ENCODE assay signal across 19 cellular contexts in genomic region chr13:48840366-48840765, GRCh38.
A peak's percentile ranks its signal among the peaks of the same experiment; 100 is the strongest.
DNase-seq lines count a peak whose midpoint lies in the region; ATAC-seq and TF ChIP-seq lines count a peak whose summit lies in the region.
"Had no signal": no experiment of that assay in that cellular context is flagged by ENCODE, and none has a peak within 500 bp of the region (broad histone marks: within the 10 kb centered on the region; RNA-seq: fewer than 3 reads in every experiment).

No MANE protein-coding gene starts in this region.

- ATAC-seq in HG03432 (IDR thresholded peaks at IDR 0.05; ENCODE audit: unreplicated experiment): no peak
- ATAC-seq in stimulated activated naive B cell treated with anti-CD40 and anti-IgM and Interleukin-4, amounts not matched to agents 10 μg/mL and 1 μg/mL and 100 μg/mL, for 72 hours (replicated peaks): no peak
- ATAC-seq: CD8-positive, alpha-beta T cell; GM12878 had no signal

- WGBS in esophagus muscularis mucosa: 94% methylated on average over 1 of the region's 1 CpG

- peak overlapping the region; percentile 2 for H3K27ac ChIP-seq in HUES48 (ENCODE audit: low read depth, low read length)
- H3K27ac ChIP-seq in esophagus muscularis mucosa (replicated peaks in 1 of 4): no peak overlapping the region
- H3K27ac ChIP-seq in neural progenitor cell: no peak overlapping the region
- no peak overlapping the region for H3K27ac ChIP-seq in colonic mucosa
- H3K27ac ChIP-seq: BLaER1, C4-2B had no signal

- peaks cover 24% of the 10 kb centered on the region for H3K4me1 ChIP-seq in HUES48 (ENCODE audit: control insufficient read depth, insufficient read depth, low read length)
- no peaks in the 10 kb centered on the region for H3K4me1 ChIP-seq in esophagus muscularis mucosa
- H3K4me1 ChIP-seq in neural progenitor cell: peaks cover 3% of the 10 kb centered on the region
- no peaks in the 10 kb centered on the region for H3K4me1 ChIP-seq in colonic mucosa
- H3K4me1 ChIP-seq: BLaER1, Caco-2 had no signal

- peak overlapping the region; percentile 87 for H2AFZ ChIP-seq in neural progenitor cell (replicated peaks)

- TF ChIP-seq CTCF in esophagus muscularis mucosa (IDR thresholded peaks at IDR 0.05) (no peak), neural progenitor cell (IDR thresholded peaks at IDR 0.05) (no peak), colonic mucosa (IDR thresholded peaks at IDR 0.05) (no peak)

- peaks cover 3% of the 10 kb centered on the region for H3K9me3 Mint-ChIP-seq in neural progenitor cell
- H3K9me3 Mint-ChIP-seq in stimulated activated naive B cell treated with anti-CD40 and anti-IgM and Interleukin-4, amounts not matched to agents 10 μg/mL and 1 μg/mL and 100 μg/mL, for 72 hours: peaks cover 0 to 3% of the 10 kb centered on the region in 2 donors
- H3K9me3 Mint-ChIP-seq: CD8-positive, alpha-beta T cell had no signal

- H3K36me3 ChIP-seq in HUES48 (ENCODE audit: control insufficient read depth, insufficient read depth, low read length) (no peaks in the 10 kb centered on the region), esophagus muscularis mucosa (no peaks in the 10 kb centered on the region), neural progenitor cell (no peaks in the 10 kb centered on the region), colonic mucosa (no peaks in the 10 kb centered on the region)
- H3K36me3 ChIP-seq: BLaER1 had no signal

- no peak overlapping the region for H3K4me3 ChIP-seq in HUES48 (ENCODE audit: low read depth, low read length)
- no peak overlapping the region for H3K4me3 ChIP-seq in esophagus muscularis mucosa
- H3K4me3 ChIP-seq in neural progenitor cell: no peak overlapping the region
- H3K4me3 ChIP-seq in colonic mucosa: no peak overlapping the region
- H3K4me3 ChIP-seq: BLaER1, GM12878 had no signal

- no peaks in the 10 kb centered on the region for H3F3A ChIP-seq in neural progenitor cell (ENCODE audit: low read depth)

- no peaks in the 10 kb centered on the region for H3K27me3 ChIP-seq in HUES48 (ENCODE audit: control insufficient read depth, insufficient read depth, low read length)
- H3K27me3 ChIP-seq in esophagus muscularis mucosa: no peaks in the 10 kb centered on the region
- H3K27me3 ChIP-seq in neural progenitor cell: no peaks in the 10 kb centered on the region
- H3K27me3 ChIP-seq in colonic mucosa: no peaks in the 10 kb centered on the region
- H3K27me3 ChIP-seq: BLaER1 had no signal

- no peaks in the 10 kb centered on the region for H3K36me3 Mint-ChIP-seq in neural progenitor cell
- no peaks in the 10 kb centered on the region for H3K36me3 Mint-ChIP-seq in stimulated activated naive B cell treated with anti-CD40 and anti-IgM and Interleukin-4, amounts not matched to agents 10 μg/mL and 1 μg/mL and 100 μg/mL, for 72 hours
- H3K36me3 Mint-ChIP-seq: CD4-positive, CD25-positive, alpha-beta regulatory T cell; CD8-positive, alpha-beta T cell had no signal

- no peak for TF ChIP-seq EP300 in esophagus muscularis mucosa (IDR thresholded peaks at IDR 0.05)

- H3K4me3 Mint-ChIP-seq in neural progenitor cell: no peak overlapping the region
- H3K4me3 Mint-ChIP-seq in stimulated activated naive B cell treated with anti-CD40 and anti-IgM and Interleukin-4, amounts not matched to agents 10 μg/mL and 1 μg/mL and 100 μg/mL, for 72 hours: no peak overlapping the region
- H3K4me3 Mint-ChIP-seq: B cell; CD4-positive, CD25-positive, alpha-beta regulatory T cell; CD8-positive, alpha-beta T cell had no signal

- H3K4me1 Mint-ChIP-seq in neural progenitor cell: peaks cover 20% of the 10 kb centered on the region
- no peaks in the 10 kb centered on the region for H3K4me1 Mint-ChIP-seq in stimulated activated naive B cell treated with anti-CD40 and anti-IgM and Interleukin-4, amounts not matched to agents 10 μg/mL and 1 μg/mL and 100 μg/mL, for 72 hours
- H3K4me1 Mint-ChIP-seq: B cell; CD4-positive, CD25-positive, alpha-beta regulatory T cell had no signal

- H3K9me3 ChIP-seq in HUES48 (ENCODE audit: control insufficient read depth, insufficient read depth, low read length) (no peaks in the 10 kb centered on the region), esophagus muscularis mucosa (peaks cover 0 to 6% (median under 1%) of the 10 kb centered on the region in 4 donors), neural progenitor cell (ENCODE audit: low read depth) (no peaks in the 10 kb centered on the region), colonic mucosa (no peaks in the 10 kb centered on the region)
- H3K9me3 ChIP-seq: BLaER1, Caco-2 had no signal

- intact Hi-C loops in esophagus muscularis mucosa (cut with DNase I): no loop called here
- intact Hi-C loops in colonic mucosa (cut with DNase I): no loop called here

- TF ChIP-seq POLR2A in esophagus muscularis mucosa (IDR thresholded peaks at IDR 0.05; ENCODE audit: low read depth): no peak

- H3K27ac Mint-ChIP-seq in neural progenitor cell: no peak overlapping the region
- H3K27ac Mint-ChIP-seq in stimulated activated naive B cell treated with anti-CD40 and anti-IgM and Interleukin-4, amounts not matched to agents 10 μg/mL and 1 μg/mL and 100 μg/mL, for 72 hours: no peak overlapping the region
- H3K27ac Mint-ChIP-seq: B cell; CD4-positive, CD25-positive, alpha-beta regulatory T cell; CD8-positive, alpha-beta T cell had no signal

- no peaks in the 10 kb centered on the region for H3K79me2 ChIP-seq in neural progenitor cell (ENCODE audit: low read depth)

- H3K27me3 Mint-ChIP-seq in neural progenitor cell (ENCODE audit: insufficient read depth, low read depth): peaks cover 3% of the 10 kb centered on the region
- H3K27me3 Mint-ChIP-seq in stimulated activated naive B cell treated with anti-CD40 and anti-IgM and Interleukin-4, amounts not matched to agents 10 μg/mL and 1 μg/mL and 100 μg/mL, for 72 hours: peaks cover 0 to 3% of the 10 kb centered on the region in 2 donors

- DNase-seq in esophagus muscularis mucosa (ENCODE audit: extremely low spot score): peak; percentile 42
- no peak for DNase-seq in neural progenitor cell (ENCODE audit: low spot score)
- DNase-seq in colonic mucosa: no peak
- no peak for DNase-seq in stimulated activated naive B cell treated with anti-CD40 and anti-IgM and Interleukin-4, amounts not matched to agents 10 μg/mL and 1 μg/mL and 100 μg/mL, for 72 hours
- DNase-seq: Caco-2; CD4-positive, CD25-positive, alpha-beta regulatory T cell; CD8-positive, alpha-beta T cell; DMS 273 treated with DMSO at 0.1 percent for 48 hours; DMS79; EL; GDM1; GOT3; HCEC 1CT had no signal

- H3K4me2 ChIP-seq in neural progenitor cell: no peak overlapping the region
- H3K4me2 ChIP-seq: BLaER1 had no signal

- no peak overlapping the region for H3K9ac ChIP-seq in HUES48 (ENCODE audit: low read depth, low read length)
- H3K9ac ChIP-seq in neural progenitor cell: no peak overlapping the region
- H3K9ac ChIP-seq in colonic mucosa (ENCODE audit: low read depth in 2 of 2, low read length in 2 of 2): no peak overlapping the region
- H3K9ac ChIP-seq: BLaER1 had no signal

- H4K20me1 ChIP-seq in neural progenitor cell (ENCODE audit: low read depth): no peaks in the 10 kb centered on the region
- H4K20me1 ChIP-seq: BLaER1 had no signal
